18 cellular contexts compared by ENCODE assay signal in genomic region chr1:199735660-199736059, GRCh38.
"Had no signal": no experiment of that assay in that cellular context is flagged by ENCODE, and none has a peak within 500 bp of the region (broad histone marks: within the 10 kb centered on the region; RNA-seq: fewer than 3 reads in every experiment).

No MANE protein-coding gene starts in this region.

- H3K4me1 Mint-ChIP-seq: activated naive CD8-positive, alpha-beta T cell treated with anti-CD3 and anti-CD28 coated beads, Interleukin-2, amount 10 ng/mL, durations not matched to agents 7 days and 5 days; brain; stimulated activated effector memory CD8-positive, alpha-beta T cell treated with anti-CD3 and anti-CD28 coated beads, Interleukin-12 subunit alpha, Interleukin-12 subunit beta, amount 100 ng/mL, for 72 hours had no signal

- H3K9me3 ChIP-seq: gastrocnemius medialis, left lung, thyroid gland had no signal

- H2AFZ ChIP-seq: parathyroid adenoma had no signal

- H3K4me3 Mint-ChIP-seq: activated naive CD8-positive, alpha-beta T cell treated with anti-CD3 and anti-CD28 coated beads, Interleukin-2, amount 10 ng/mL, durations not matched to agents 7 days and 5 days; activated T-helper 1 cell treated with anti-CD3 and anti-CD28 coated beads, Interleukin-12 subunit alpha, Interleukin-12 subunit beta, Interleukin-2, Interleukin-4 antibody, amounts not matched to agents 30 ng/mL and 10 ng/mL and 1 ng/mL, durations not matched to agents 14 hours and 24 hours and 36 hours; brain; stimulated activated effector memory CD8-positive, alpha-beta T cell treated with anti-CD3 and anti-CD28 coated beads, Interleukin-12 subunit alpha, Interleukin-12 subunit beta, amount 100 ng/mL, for 72 hours had no signal

- ATAC-seq: gastrocnemius medialis; left lung; stimulated activated effector memory CD8-positive, alpha-beta T cell treated with anti-CD3 and anti-CD28 coated beads, Interleukin-12 subunit alpha, Interleukin-12 subunit beta, amount 100 ng/mL, for 72 hours had no signal

- H3K79me2 ChIP-seq: parathyroid adenoma had no signal

- H3K27me3 Mint-ChIP-seq: brain had no signal

- H3K9me3 Mint-ChIP-seq: activated naive CD8-positive, alpha-beta T cell treated with anti-CD3 and anti-CD28 coated beads, Interleukin-2, amount 10 ng/mL, durations not matched to agents 7 days and 5 days; activated T-helper 1 cell treated with anti-CD3 and anti-CD28 coated beads, Interleukin-12 subunit alpha, Interleukin-12 subunit beta, Interleukin-2, Interleukin-4 antibody, amounts not matched to agents 30 ng/mL and 10 ng/mL and 1 ng/mL, durations not matched to agents 14 hours and 24 hours and 36 hours; stimulated activated effector memory CD8-positive, alpha-beta T cell treated with anti-CD3 and anti-CD28 coated beads, Interleukin-12 subunit alpha, Interleukin-12 subunit beta, amount 100 ng/mL, for 72 hours had no signal

- H3K4me1 ChIP-seq: gastrocnemius medialis, heart right ventricle, left lung, parathyroid adenoma, thyroid gland had no signal

- H3K36me3 Mint-ChIP-seq: activated naive CD8-positive, alpha-beta T cell treated with anti-CD3 and anti-CD28 coated beads, Interleukin-2, amount 10 ng/mL, durations not matched to agents 7 days and 5 days; brain; stimulated activated effector memory CD8-positive, alpha-beta T cell treated with anti-CD3 and anti-CD28 coated beads, Interleukin-12 subunit alpha, Interleukin-12 subunit beta, amount 100 ng/mL, for 72 hours had no signal

- H3K27ac Mint-ChIP-seq: activated naive CD8-positive, alpha-beta T cell treated with anti-CD3 and anti-CD28 coated beads, Interleukin-2, amount 10 ng/mL, durations not matched to agents 7 days and 5 days; activated T-helper 1 cell treated with anti-CD3 and anti-CD28 coated beads, Interleukin-12 subunit alpha, Interleukin-12 subunit beta, Interleukin-2, Interleukin-4 antibody, amounts not matched to agents 30 ng/mL and 10 ng/mL and 1 ng/mL, durations not matched to agents 14 hours and 24 hours and 36 hours; brain; stimulated activated effector memory CD8-positive, alpha-beta T cell treated with anti-CD3 and anti-CD28 coated beads, Interleukin-12 subunit alpha, Interleukin-12 subunit beta, amount 100 ng/mL, for 72 hours had no signal

- H3K27me3 ChIP-seq: gastrocnemius medialis, heart right ventricle, left lung, thyroid gland had no signal

- H3K4me3 ChIP-seq: gastrocnemius medialis, heart right ventricle, left lung, thyroid gland had no signal

- H3K27ac ChIP-seq: epithelial cell of prostate, gastrocnemius medialis, heart right ventricle, left lung, parathyroid adenoma, thyroid gland had no signal

- H3K36me3 ChIP-seq: gastrocnemius medialis, heart right ventricle, left lung, thyroid gland had no signal

- DNase-seq: activated CD4-positive, alpha-beta T cell treated with anti-CD3 and anti-CD28 coated beads, Interleukin-2, amount 50 U/mL, for 1 hour; activated CD8-positive, alpha-beta memory T cell treated with anti-CD3 and anti-CD28 coated beads for 24 hours; activated naive CD8-positive, alpha-beta T cell treated with anti-CD3 and anti-CD28 coated beads, Interleukin-2, amount 10 ng/mL, durations not matched to agents 7 days and 5 days; central memory CD4-positive, alpha-beta T cell; effector memory CD4-positive, alpha-beta T cell; gastrocnemius medialis; heart right ventricle; left lung; mammary epithelial cell; stimulated activated CD4-positive, alpha-beta T cell treated with anti-CD3 and anti-CD28 coated beads, Interleukin-12 subunit alpha, Interleukin-12 subunit beta, amount 100 ng/mL, for 4 hours; T-helper 1 cell; T1000; thyroid gland had no signal

- H3K9ac ChIP-seq: parathyroid adenoma had no signal
